ENCODE assay signal across 8 cellular contexts in genomic region chr11:86802601-86803051, GRCh38. TPM values are rescaled to one million over a fixed set of nuclear protein-coding genes. Genes with fewer than 3 reads are reported as not detected.
DNase-seq lines count a peak whose midpoint lies in the region; ATAC-seq and TF ChIP-seq lines count a peak whose summit lies in the region.

No MANE protein-coding gene starts in this region.

- H3K4me1 ChIP-seq in thyroid gland: peaks cover 22 to 24% of the 10 kb centered on the region in 2 donors

- peak overlapping the region; percentile 90 for H3K27ac ChIP-seq in brain microvascular endothelial cell
- peak overlapping the region in 2 of 3 donors; percentile 53 to 83 for H3K27ac ChIP-seq in thyroid gland

- H3K36me3 ChIP-seq in brain microvascular endothelial cell (replicated peaks) (peaks cover 19% of the 10 kb centered on the region), thyroid gland (no peaks in the 10 kb centered on the region)

- in situ Hi-C loops in brain microvascular endothelial cell (cut with HindIII; ENCODE audit: low pct_ligation_motif_present, low sequenced_read_pairs): no loop called here

- TF ChIP-seq CTCF in brain microvascular endothelial cell (IDR thresholded peaks at IDR 0.05; ENCODE audit: low read depth, low read length, missing control alignments): peak; percentile 63
- TF ChIP-seq CTCF in thyroid gland (IDR thresholded peaks at IDR 0.05): peak in 4 of 6 experiments; percentile 48 to 57 (median 53)

- no peak for TF ChIP-seq POLR2A in thyroid gland (IDR thresholded peaks at IDR 0.05)

- WGBS in thyroid gland, 2 donors: 16 to 18% methylated on average over 3 of the region's 3 CpGs

- ATAC-seq in GM21723 (IDR thresholded peaks at IDR 0.05; ENCODE audit: unreplicated experiment): peak; percentile 46
- ATAC-seq in left lobe of liver: peak; percentile 65
- ATAC-seq in HG03460 (IDR thresholded peaks at IDR 0.05; ENCODE audit: unreplicated experiment): no peak
- ATAC-seq in GM21717 (IDR thresholded peaks at IDR 0.05; ENCODE audit: unreplicated experiment): no peak

- intact Hi-C loops in thyroid gland (cut with DNase I): no loop called here

- H3K9me3 ChIP-seq in thyroid gland: no peaks in the 10 kb centered on the region

- H3K27me3 ChIP-seq in brain microvascular endothelial cell (replicated peaks) (no peaks in the 10 kb centered on the region), thyroid gland (no peaks in the 10 kb centered on the region)

- DNase-seq in DMS 273 (lab: John Stamatoyannopoulos, UW; ENCODE audit: unreplicated experiment) (peak; percentile 54), NCI-H2196 (lab: John Stamatoyannopoulos, UW; ENCODE audit: unreplicated experiment) (peak; percentile 63), brain microvascular endothelial cell (no peak), left lobe of liver (ENCODE audit: low spot score) (no peak), thyroid gland (peak in 1 of 2 donors; percentile 21)

- H3K4me3 ChIP-seq in brain microvascular endothelial cell (ENCODE audit: low read depth, low read length) (peak overlapping the region; percentile 84), thyroid gland (replicated peaks in 1 of 3) (peak overlapping the region in 1 of 3 donors; percentile 79)

RNA-seq across cellular contexts. Expression of gene PRSS23, which starts 2.3 kb away (rescaled TPM):
- total RNA-seq in left lobe of liver (10.2 TPM), thyroid gland (10 to 100 TPM; 26.4 to 47.8 (median 36.2) TPM)

Comparison
In these comparisons a context has a peak if more than half of its experiments do, and no peak if none do; other contexts are left out.
1. DNase-seq: peak in DMS 273 (single experiment) and NCI-H2196 (single experiment); none in brain microvascular endothelial cell (single experiment) and left lobe of liver (single experiment).
2. ATAC-seq: peak in GM21723 (single experiment) and left lobe of liver (single experiment); none in HG03460 (single experiment) and GM21717 (single experiment).